9 cellular contexts compared by ENCODE assay signal in genomic region chr6:111601875-111602274, GRCh38. TPM values are rescaled to one million over a fixed set of nuclear protein-coding genes. Genes with fewer than 3 reads are reported as not detected.
DNase-seq lines count a peak whose midpoint lies in the region; ATAC-seq and TF ChIP-seq lines count a peak whose summit lies in the region.
"Had no signal": no experiment of that assay in that cellular context is flagged by ENCODE, and none has a peak within 500 bp of the region (broad histone marks: within the 10 kb centered on the region; RNA-seq: fewer than 3 reads in every experiment).

No MANE protein-coding gene starts in this region.

- H3K4me3 Mint-ChIP-seq in T-helper 17 cell: no peak overlapping the region

- H3K27ac Mint-ChIP-seq in T-helper 17 cell: peak overlapping the region; percentile 24

- ATAC-seq in T-helper 17 cell: no peak
- peak; percentile 12 for ATAC-seq in omental fat pad (ENCODE audit: low FRiP score)
- no peak for ATAC-seq in GM19035 (IDR thresholded peaks at IDR 0.05; ENCODE audit: unreplicated experiment)

- peaks cover 8% of the 10 kb centered on the region for H3K36me3 Mint-ChIP-seq in T-helper 17 cell (ENCODE audit: low read depth)

- peaks cover 49% of the 10 kb centered on the region for H3K4me1 Mint-ChIP-seq in T-helper 17 cell

- peak; percentile 70 for DNase-seq in AG08395 (ENCODE audit: low spot score)
- no peak for DNase-seq in T-helper 17 cell
- peak; percentile 79 for DNase-seq in fibroblast of villous mesenchyme (ENCODE audit: low read depth)
- no peak for DNase-seq in omental fat pad (ENCODE audit: low spot score)
- DNase-seq in SKM-1 (lab: John Stamatoyannopoulos, UW; ENCODE audit: unreplicated experiment): no peak
- no peak for DNase-seq in COLO668 (lab: John Stamatoyannopoulos, UW; ENCODE audit: unreplicated experiment)
- no peak for DNase-seq in HCEC 1CT
- DNase-seq: activated T-cell treated with anti-CD3 and anti-CD28 coated beads, Interleukin-2, amount 50 U/mL, for 1 hour had no signal

- no peaks in the 10 kb centered on the region for H3K9me3 ChIP-seq in T-helper 17 cell (ENCODE audit: control insufficient read depth, low read length, poor library complexity, severe bottlenecking)

- no peaks in the 10 kb centered on the region for H3K27me3 Mint-ChIP-seq in T-helper 17 cell

- no peak overlapping the region for H3K4me3 ChIP-seq in fibroblast of villous mesenchyme (ENCODE audit: low read depth, low read length)

- TF ChIP-seq CTCF in fibroblast of villous mesenchyme (IDR thresholded peaks at IDR 0.05; ENCODE audit: insufficient read depth, low read depth, low read length) (no peak), omental fat pad (IDR thresholded peaks at IDR 0.05) (no peak)

RNA-seq across cellular contexts. Expression of gene TRAF3IP2, which starts 3.8 kb away (rescaled TPM):
- total RNA-seq in T-helper 17 cell (10 to 100 TPM; 19.9 to 33.5 TPM), fibroblast of villous mesenchyme (20.6 and 21.2 TPM in 2 replicates), omental fat pad (10 to 100 TPM; 29.3 to 52.2 (median 42.2) TPM)

Comparison
In these comparisons a context has a peak if more than half of its experiments do, and no peak if none do; other contexts are left out.
1. DNase-seq: peak in AG08395 (single experiment) and fibroblast of villous mesenchyme (single experiment); none in T-helper 17 cell (0 of 3), omental fat pad (single experiment), SKM-1 (single experiment), COLO668 (single experiment) and HCEC 1CT (single experiment).